14 cellular contexts compared by ENCODE assay signal in genomic region chr22:27245056-27245455, GRCh38.
"Had no signal": no experiment of that assay in that cellular context is flagged by ENCODE, and none has a peak within 500 bp of the region (broad histone marks: within the 10 kb centered on the region; RNA-seq: fewer than 3 reads in every experiment).

No MANE protein-coding gene starts in this region.

- H3K4me1 ChIP-seq: breast epithelium, foreskin keratinocyte had no signal

- H3K27me3 ChIP-seq: breast epithelium, ovary, sigmoid colon, uterus had no signal

- H3K27ac ChIP-seq: breast epithelium, foreskin keratinocyte, lower lobe of right lung, ovary, sigmoid colon, uterus had no signal

- H3K9me3 ChIP-seq: breast epithelium, lower lobe of right lung, ovary, sigmoid colon, uterus had no signal

- DNase-seq: activated CD4-positive, alpha-beta T cell treated with anti-CD3 and anti-CD28 coated beads, Interleukin-2, amount 10 ng/mL, durations not matched to agents 7 days and 5 days; activated CD4-positive, CD25-positive, alpha-beta regulatory T cell; activated naive CD4-positive, alpha-beta T cell; aorta; cerebellar nuclear complex; effector memory CD8-positive, alpha-beta T cell; foreskin keratinocyte; left cardiac atrium; lower lobe of right lung; ovary; sigmoid colon; stimulated activated CD4-positive, alpha-beta T cell treated with anti-CD3 and anti-CD28 coated beads, Interleukin-2, amount 100 ng/mL, for 24 hours; uterus had no signal

- H3K36me3 ChIP-seq: breast epithelium, lower lobe of right lung, ovary, sigmoid colon, uterus had no signal

- H3K4me3 ChIP-seq: breast epithelium, lower lobe of right lung, ovary, sigmoid colon, uterus had no signal
